8 cellular contexts compared by ENCODE assay signal in the genomic region with DNA sequence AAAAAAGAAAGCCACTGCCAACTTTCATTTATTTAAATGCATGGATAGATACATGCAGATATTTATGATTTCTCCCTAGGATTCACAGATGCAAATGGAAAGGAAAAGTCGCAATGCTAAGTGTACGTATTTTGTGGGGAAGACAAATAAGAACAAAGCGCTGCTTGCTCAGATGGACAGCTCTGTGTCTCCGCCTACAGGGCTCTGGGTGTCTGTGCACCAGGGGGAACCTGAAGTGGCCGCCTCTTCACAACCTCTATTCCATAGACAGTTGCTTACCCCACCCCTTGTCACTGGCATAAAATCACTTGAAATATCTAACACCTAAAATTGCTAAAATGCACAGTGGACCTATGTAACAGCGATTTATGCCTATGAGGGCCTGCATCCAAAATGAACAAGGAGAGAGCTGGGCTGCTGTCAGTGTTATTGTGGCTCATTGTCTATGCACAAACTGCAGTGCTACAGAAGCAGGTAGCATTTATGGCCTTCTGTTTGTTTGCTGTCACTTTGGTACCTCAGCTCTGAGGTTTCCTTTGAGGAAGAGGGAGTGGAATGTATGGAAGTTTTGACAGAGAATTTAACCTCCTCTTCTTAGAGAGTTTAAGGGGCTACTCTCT. TPM values are rescaled to one million over a fixed set of nuclear protein-coding genes. Genes with fewer than 3 reads are reported as not detected.
DNase-seq lines count a peak whose midpoint lies in the region; ATAC-seq and TF ChIP-seq lines count a peak whose summit lies in the region.

No MANE protein-coding gene starts in this region.

- WGBS in neuronal stem cell (ENCODE audit: extremely low coverage in 2 of 2, insufficient read length in 2 of 2, insufficient replicate concordance in 1 of 2), 2 donors = no CpG with 5 or more reads among the region's 6 CpGs

- H2BK120ac ChIP-seq in neuronal stem cell (ENCODE audit: low read depth, low read length) = no peak overlapping the region

- no peak overlapping the region for H2BK15ac ChIP-seq in neuronal stem cell (ENCODE audit: low read length)

- peak overlapping the region; percentile 11 for H3K4me3 Mint-ChIP-seq in CD8-positive, alpha-beta T cell

- no peak overlapping the region for H3K27ac ChIP-seq in CD8-positive, alpha-beta T cell (ENCODE audit: low read depth, low read length)
- no peak overlapping the region for H3K27ac ChIP-seq in neuronal stem cell (replicated peaks; ENCODE audit: low read length)

- DNase-seq in CD8-positive, alpha-beta T cell = peak; percentile 4 to 55 (median 36)
- peak; percentile 8 for DNase-seq in GM20000 (ENCODE audit: low spot score)
- peak; percentile 1 for DNase-seq in NCI-H2171 (lab: John Stamatoyannopoulos, UW)
- peak; percentile 63 for DNase-seq in activated CD8-positive, alpha-beta memory T cell treated with anti-CD3 and anti-CD28 coated beads for 24 hours
- DNase-seq in epithelial cell of esophagus (ENCODE audit: low read depth) = peak; percentile 52
- peak; percentile 17 for DNase-seq in neuronal stem cell (ENCODE audit: low spot score)
- DNase-seq in NCI-H226 = no peak

- H3K4me1 Mint-ChIP-seq in CD8-positive, alpha-beta T cell (ENCODE audit: low read depth) = peaks cover 2% of the 10 kb centered on the region

- CTCF ChIA-PET in CD8-positive, alpha-beta T cell (lab: Charles Lee) = interaction anchor here (0.9 to 2.0 kb wide), 5 partner anchors 445 to 862 kb away, joined by 3 to 8 read pairs (median 3); no protein-coding TSS in a partner anchor

- no peaks in the 10 kb centered on the region for H3K4me1 ChIP-seq in CD8-positive, alpha-beta T cell (ENCODE audit: insufficient read depth, low read length)
- H3K4me1 ChIP-seq in neuronal stem cell (ENCODE audit: control insufficient read depth in 2 of 2, insufficient read depth in 1 of 2, low read depth in 1 of 2, low read length in 2 of 2) = no peaks in the 10 kb centered on the region

- no peak overlapping the region for H3K18ac ChIP-seq in neuronal stem cell (ENCODE audit: low read length)

- no peaks in the 10 kb centered on the region for H3K36me3 Mint-ChIP-seq in CD8-positive, alpha-beta T cell

- H3K9me3 ChIP-seq in CD8-positive, alpha-beta T cell (ENCODE audit: low read length) = no peaks in the 10 kb centered on the region
- H3K9me3 ChIP-seq in neuronal stem cell (replicated peaks in 1 of 2; ENCODE audit: control insufficient read depth in 2 of 2, insufficient read depth in 1 of 2, low read depth in 1 of 2, low read length in 2 of 2) = no peaks in the 10 kb centered on the region

- no peak overlapping the region for H2BK12ac ChIP-seq in neuronal stem cell (ENCODE audit: low read length)

- no peak overlapping the region for H3K4ac ChIP-seq in neuronal stem cell (ENCODE audit: low read length)

- no peaks in the 10 kb centered on the region for H3K27me3 ChIP-seq in CD8-positive, alpha-beta T cell (ENCODE audit: insufficient read depth, low read length)
- peaks cover 0 to 11% (median 0%) of the 10 kb centered on the region in 3 experiments for H3K27me3 ChIP-seq in neuronal stem cell (ENCODE audit: control insufficient read depth in 3 of 3, insufficient read depth in 3 of 3, low read depth in 1 of 3, low read length in 3 of 3)

- intact Hi-C loops in CD8-positive, alpha-beta T cell (cut with DNase I, micrococcal nuclease) = loop anchor here (1.0 to 10.0 kb wide), 5 partner anchors 462 to 780 kb away; partner anchors contain the start of gene KCND1 (in 1 of the 2)

- H4K8ac ChIP-seq in neuronal stem cell (ENCODE audit: low read depth, low read length) = no peak overlapping the region

- H3K4me2 ChIP-seq in neuronal stem cell (ENCODE audit: insufficient read depth, low read length, poor library complexity, severe bottlenecking) = no peak overlapping the region

- POLR2A ChIA-PET in CD8-positive, alpha-beta T cell (lab: Charles Lee) = interaction anchor here (1.0 kb wide), 1 partner anchor 561 kb away, joined by 3 read pairs; no protein-coding TSS in a partner anchor

- H3K14ac ChIP-seq in neuronal stem cell (ENCODE audit: low read length) = no peak overlapping the region

- no peak overlapping the region for H3K4me3 ChIP-seq in CD8-positive, alpha-beta T cell (ENCODE audit: low read depth, low read length)
- H3K4me3 ChIP-seq in epithelial cell of esophagus (ENCODE audit: low read length) = no peak overlapping the region
- H3K4me3 ChIP-seq in neuronal stem cell (ENCODE audit: low read length in 2 of 2) = no peak overlapping the region

- ATAC-seq in CD8-positive, alpha-beta T cell = peak; percentile 81
- ATAC-seq in GM18519 (IDR thresholded peaks at IDR 0.05; ENCODE audit: low FRiP score, unreplicated experiment) = no peak

- no peak overlapping the region for H2AK5ac ChIP-seq in neuronal stem cell (ENCODE audit: low read depth, low read length)

- TF ChIP-seq CTCF in CD8-positive, alpha-beta T cell (IDR thresholded peaks at IDR 0.05) = peak; percentile 60
- TF ChIP-seq CTCF in GM20000 (IDR thresholded peaks at IDR 0.05; ENCODE audit: extremely low read depth, missing control alignments) (peak; percentile 56), epithelial cell of esophagus (IDR thresholded peaks at IDR 0.05; ENCODE audit: insufficient read depth, low read depth, low read length, missing control alignments) (peak; percentile 83)

- H3K9ac ChIP-seq in neuronal stem cell (ENCODE audit: low read depth, low read length, poor library complexity) = no peak overlapping the region

- no peak overlapping the region for H4K91ac ChIP-seq in neuronal stem cell (ENCODE audit: low read depth, low read length, poor library complexity)

- H3K27me3 Mint-ChIP-seq in CD8-positive, alpha-beta T cell (ENCODE audit: low read depth) = peaks cover 6% of the 10 kb centered on the region

- H3K27ac Mint-ChIP-seq in CD8-positive, alpha-beta T cell = no peak overlapping the region

- no peak overlapping the region for H3K23ac ChIP-seq in neuronal stem cell (ENCODE audit: low read depth, low read length, poor library complexity)

- no peak overlapping the region for H2AFZ ChIP-seq in neuronal stem cell (ENCODE audit: low read length)

- no peaks in the 10 kb centered on the region for H3K9me3 Mint-ChIP-seq in CD8-positive, alpha-beta T cell

- no peak overlapping the region for H2BK5ac ChIP-seq in neuronal stem cell (ENCODE audit: low read length)

- no peaks in the 10 kb centered on the region for H3K36me3 ChIP-seq in CD8-positive, alpha-beta T cell (ENCODE audit: insufficient read depth, low read length)
- H3K36me3 ChIP-seq in neuronal stem cell (replicated peaks in 1 of 2; ENCODE audit: control insufficient read depth in 2 of 2, insufficient read depth in 2 of 2, low read length in 2 of 2) = no peaks in the 10 kb centered on the region

- no peaks in the 10 kb centered on the region for H3K79me1 ChIP-seq in neuronal stem cell (ENCODE audit: low read depth, low read length)

RNA-seq across cellular contexts. Expression of gene PAGE1, which starts 58.6 kb away (rescaled TPM):
- not detected for total RNA-seq in CD8-positive, alpha-beta T cell
- polyA plus RNA-seq in neuronal stem cell (2013, experiment 1 of 2) = not detected
- polyA plus RNA-seq in neuronal stem cell (2013, experiment 2 of 2) = not detected
